8 cellular contexts compared by ENCODE assay signal in the genomic region with DNA sequence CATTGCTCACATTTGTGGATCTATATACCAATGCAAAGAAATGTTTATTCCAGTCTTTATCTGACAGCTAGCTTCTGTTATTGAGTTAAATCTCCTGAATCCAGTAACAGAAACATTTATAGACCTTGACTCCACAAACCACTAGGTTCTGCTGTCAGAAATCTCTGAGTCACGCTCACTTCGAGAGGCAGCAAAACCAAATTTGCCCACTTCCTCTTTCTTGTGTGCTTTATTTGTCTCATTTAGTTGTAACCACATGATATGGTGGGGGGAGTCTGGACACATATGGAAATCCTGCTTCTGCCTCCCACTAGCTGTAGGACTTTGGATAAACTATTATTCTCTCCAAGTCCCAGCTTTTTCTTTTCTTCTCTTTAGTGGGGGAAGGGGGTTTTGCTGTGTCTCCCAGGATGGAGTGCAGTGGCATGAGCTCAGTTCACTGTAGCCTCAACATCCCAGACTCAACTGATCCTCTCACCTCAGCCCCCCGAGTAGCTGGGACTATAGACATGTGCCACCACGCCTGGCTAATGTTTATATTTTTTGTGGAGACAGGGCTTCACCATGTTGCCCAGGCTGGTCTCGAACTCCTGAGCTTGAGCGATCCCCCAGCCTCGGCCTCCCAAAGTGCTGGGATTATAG. TPM values are rescaled to one million over a fixed set of nuclear protein-coding genes. Genes with fewer than 3 reads are reported as not detected.
DNase-seq lines count a peak whose midpoint lies in the region; ATAC-seq and TF ChIP-seq lines count a peak whose summit lies in the region.

No MANE protein-coding gene starts in this region.

- POLR2A ChIA-PET in HEK293T (lab: Yijun Ruan, JAX) = no interaction called here

- H3K36me3 Mint-ChIP-seq in stimulated activated naive B cell treated with anti-CD40 and anti-IgM and Interleukin-4, amounts not matched to agents 10 μg/mL and 1 μg/mL and 100 μg/mL, for 72 hours = no peaks in the 10 kb centered on the region

- CTCF ChIA-PET in HEK293T (lab: Yijun Ruan, JAX) = no interaction called here

- no peak overlapping the region for H3K27ac Mint-ChIP-seq in stimulated activated naive B cell treated with anti-CD40 and anti-IgM and Interleukin-4, amounts not matched to agents 10 μg/mL and 1 μg/mL and 100 μg/mL, for 72 hours

- TF ChIP-seq CTCF in NB4 (IDR thresholded peaks at IDR 0.05; ENCODE audit: low read depth, low read length) (no peak), cardiac fibroblast (IDR thresholded peaks at IDR 0.05; ENCODE audit: low read depth, low read length) (no peak)

- peak; percentile 39 for DNase-seq in stimulated activated CD4-positive, alpha-beta T cell treated with anti-CD3 and anti-CD28 coated beads, Interleukin-15, amount 100 ng/mL, for 24 hours
- DNase-seq in stimulated activated CD4-positive, alpha-beta T cell treated with anti-CD3 and anti-CD28 coated beads, Interleukin-2, amount 100 ng/mL, for 48 hours = no peak
- DNase-seq in NB4 (ENCODE audit: low read depth) (peak; percentile 94), cardiac fibroblast (ENCODE audit: low read depth in 2 of 2) (peak; percentile 53 to 59), HEK293T (ENCODE audit: extremely low spot score) (no peak), Right ventricle myocardium inferior (ENCODE audit: missing footprints) (no peak)
- peak; percentile 57 for DNase-seq in stimulated activated naive B cell treated with anti-CD40 and anti-IgM and Interleukin-4, amounts not matched to agents 10 μg/mL and 1 μg/mL and 100 μg/mL, for 72 hours

- no peak for TF ChIP-seq POLR2A in NB4 (IDR thresholded peaks at IDR 0.05; ENCODE audit: extremely low read depth, insufficient read length)

- peaks cover 10 to 12% of the 10 kb centered on the region in 2 donors for H3K27me3 Mint-ChIP-seq in stimulated activated naive B cell treated with anti-CD40 and anti-IgM and Interleukin-4, amounts not matched to agents 10 μg/mL and 1 μg/mL and 100 μg/mL, for 72 hours

- H3K4me3 Mint-ChIP-seq in stimulated activated naive B cell treated with anti-CD40 and anti-IgM and Interleukin-4, amounts not matched to agents 10 μg/mL and 1 μg/mL and 100 μg/mL, for 72 hours = no peak overlapping the region

- peaks cover 10 to 41% of the 10 kb centered on the region in 2 donors for H3K4me1 Mint-ChIP-seq in stimulated activated naive B cell treated with anti-CD40 and anti-IgM and Interleukin-4, amounts not matched to agents 10 μg/mL and 1 μg/mL and 100 μg/mL, for 72 hours

- intact Hi-C loops in Right ventricle myocardium inferior (cut with DNase I) = no loop called here

- peaks cover 0 to 2% of the 10 kb centered on the region in 2 donors for H3K9me3 Mint-ChIP-seq in stimulated activated naive B cell treated with anti-CD40 and anti-IgM and Interleukin-4, amounts not matched to agents 10 μg/mL and 1 μg/mL and 100 μg/mL, for 72 hours

- H3K4me3 ChIP-seq in NB4 (ENCODE audit: low read depth, low read length) = no peak overlapping the region
- no peak overlapping the region for H3K4me3 ChIP-seq in cardiac fibroblast (replicated peaks in 1 of 2; ENCODE audit: low read depth in 2 of 2, low read length in 2 of 2)

- ATAC-seq in HG02678 (IDR thresholded peaks at IDR 0.05; ENCODE audit: unreplicated experiment) (peak; percentile 78), Right ventricle myocardium inferior (no peak)
- peak; percentile 93 to 94 for ATAC-seq in stimulated activated naive B cell treated with anti-CD40 and anti-IgM and Interleukin-4, amounts not matched to agents 10 μg/mL and 1 μg/mL and 100 μg/mL, for 72 hours (replicated peaks)

TF ChIP-seq in HEK293T, 16 proteins besides CTCF, POLR2A, EP300 and RAD21:
- TF ChIP-seq FOXA1 (IDR thresholded peaks at IDR 0.05) (no peak), TARDBP (IDR thresholded peaks at IDR 0.05) (no peak), L3MBTL2 (conservative IDR thresholded peaks at IDR 0.05) (no peak), FOXK2 (IDR thresholded peaks at IDR 0.05) (no peak), BHLHE40 (IDR thresholded peaks at IDR 0.05; ENCODE audit: borderline replicate concordance) (no peak), CTBP1 (IDR thresholded peaks at IDR 0.05; ENCODE audit: borderline replicate concordance) (no peak), ELF4 (IDR thresholded peaks at IDR 0.05) (no peak), LEF1 (IDR thresholded peaks at IDR 0.05; ENCODE audit: borderline replicate concordance) (no peak), SP1 (IDR thresholded peaks at IDR 0.05) (no peak), ARNT (IDR thresholded peaks at IDR 0.05) (no peak), FOXM1 (IDR thresholded peaks at IDR 0.05; ENCODE audit: borderline replicate concordance) (no peak), ZNF384 (IDR thresholded peaks at IDR 0.05) (no peak), NFRKB (IDR thresholded peaks at IDR 0.05) (no peak), SUZ12 (IDR thresholded peaks at IDR 0.05) (no peak), HDGF (IDR thresholded peaks at IDR 0.05; ENCODE audit: borderline replicate concordance) (no peak)
- TF ChIP-seq, protein P1, sequence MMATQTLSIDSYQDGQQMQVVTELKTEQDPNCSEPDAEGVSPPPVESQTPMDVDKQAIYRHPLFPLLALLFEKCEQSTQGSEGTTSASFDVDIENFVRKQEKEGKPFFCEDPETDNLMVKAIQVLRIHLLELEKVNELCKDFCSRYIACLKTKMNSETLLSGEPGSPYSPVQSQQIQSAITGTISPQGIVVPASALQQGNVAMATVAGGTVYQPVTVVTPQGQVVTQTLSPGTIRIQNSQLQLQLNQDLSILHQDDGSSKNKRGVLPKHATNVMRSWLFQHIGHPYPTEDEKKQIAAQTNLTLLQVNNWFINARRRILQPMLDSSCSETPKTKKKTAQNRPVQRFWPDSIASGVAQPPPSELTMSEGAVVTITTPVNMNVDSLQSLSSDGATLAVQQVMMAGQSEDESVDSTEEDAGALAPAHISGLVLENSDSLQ (IDR thresholded peaks at IDR 0.05) = no peak
TF ChIP-seq in HEK293T: peak in this region for 0.

RNA-seq across cellular contexts. Expression of a gene that starts 54.4 kb away (rescaled TPM):
- total RNA-seq in Right ventricle myocardium inferior = 2.0 TPM

Comparison
In these comparisons a context has a peak if more than half of its experiments do, and no peak if none do; other contexts are left out.
1. DNase-seq: peak in stimulated activated CD4-positive, alpha-beta T cell treated with anti-CD3 and anti-CD28 coated beads, Interleukin-15, amount 100 ng/mL, for 24 hours (single experiment), NB4 (single experiment), cardiac fibroblast (2 of 2) and stimulated activated naive B cell treated with anti-CD40 and anti-IgM and Interleukin-4, amounts not matched to agents 10 μg/mL and 1 μg/mL and 100 μg/mL, for 72 hours (single experiment); none in stimulated activated CD4-positive, alpha-beta T cell treated with anti-CD3 and anti-CD28 coated beads, Interleukin-2, amount 100 ng/mL, for 48 hours (0 of 2), HEK293T (single experiment) and Right ventricle myocardium inferior (single experiment).